Comparison of ENCODE assay signal across 8 cellular contexts in genomic region chr5:138752341-138752950, GRCh38. TPM values are rescaled to one million over a fixed set of nuclear protein-coding genes. Genes with fewer than 3 reads are reported as not detected.
DNase-seq lines count a peak whose midpoint lies in the region; ATAC-seq and TF ChIP-seq lines count a peak whose summit lies in the region.

No MANE protein-coding gene starts in this region.

- peak in 1 of 2 donors; percentile 43 for TF ChIP-seq POLR2A in thyroid gland (IDR thresholded peaks at IDR 0.05)

- H3K27ac ChIP-seq in DOHH2 (ENCODE audit: low read depth, low read length), result no peak overlapping the region
- H3K27ac ChIP-seq in brain microvascular endothelial cell, result peak overlapping the region; percentile 95
- peak overlapping the region; percentile 97 to 99 (median 99) for H3K27ac ChIP-seq in thyroid gland

- H2AFZ ChIP-seq in Loucy (ENCODE audit: low read length), result peak overlapping the region; percentile 92

- H3K4me3 ChIP-seq in DOHH2 (ENCODE audit: low read length) (peak overlapping the region; percentile 93), Loucy (ENCODE audit: low read length, poor library complexity, severe bottlenecking) (peak overlapping the region; percentile 81), brain microvascular endothelial cell (ENCODE audit: low read depth, low read length) (peak overlapping the region; percentile 90), thyroid gland (replicated peaks in 1 of 3) (peak overlapping the region; percentile 59 to 90 (median 86))

- no peak for ATAC-seq in HG03520 (IDR thresholded peaks at IDR 0.05; ENCODE audit: unreplicated experiment)

- H3K36me3 ChIP-seq in DOHH2 (ENCODE audit: control insufficient read depth, low read length), result no peaks in the 10 kb centered on the region
- no peaks in the 10 kb centered on the region for H3K36me3 ChIP-seq in Loucy (ENCODE audit: insufficient read depth, low read length)
- peaks cover 3% of the 10 kb centered on the region for H3K36me3 ChIP-seq in brain microvascular endothelial cell (replicated peaks)
- no peaks in the 10 kb centered on the region for H3K36me3 ChIP-seq in thyroid gland

- peak overlapping the region; percentile 98 for H3K4me2 ChIP-seq in DOHH2 (ENCODE audit: low read length)
- peak overlapping the region; percentile 82 for H3K4me2 ChIP-seq in Loucy (ENCODE audit: low read depth, low read length, poor library complexity, severe bottlenecking)

- H3K9me2 ChIP-seq in DOHH2 (replicated peaks; ENCODE audit: control insufficient read depth, low read length), result no peaks in the 10 kb centered on the region
- no peaks in the 10 kb centered on the region for H3K9me2 ChIP-seq in Loucy (replicated peaks; ENCODE audit: low read depth, low read length)

- H4K20me1 ChIP-seq in DOHH2 (ENCODE audit: control insufficient read depth, insufficient read depth, low read depth, low read length) (0 out of 2 replicates have a peak, but pooled peaks cover 8% of the 10 kb centered on the region), Loucy (ENCODE audit: insufficient read depth, low read length, poor library complexity, severe bottlenecking) (peaks cover 18% of the 10 kb centered on the region)

- H3K4me1 ChIP-seq in DOHH2 (ENCODE audit: control insufficient read depth, low read length) (peaks cover 16% of the 10 kb centered on the region), Loucy (ENCODE audit: insufficient read depth, low read length, poor library complexity, severe bottlenecking) (peaks cover 23% of the 10 kb centered on the region), thyroid gland (peaks cover 20% of the 10 kb centered on the region in 2 donors)

- H3K27me3 ChIP-seq in DOHH2 (ENCODE audit: control insufficient read depth, low read length) (peaks cover 25% of the 10 kb centered on the region), Loucy (ENCODE audit: insufficient read depth, low read length, poor library complexity, severe bottlenecking) (peaks cover 16% of the 10 kb centered on the region), brain microvascular endothelial cell (replicated peaks) (no peaks in the 10 kb centered on the region), thyroid gland (no peaks in the 10 kb centered on the region)

- H3K9me3 ChIP-seq in DOHH2 (ENCODE audit: control insufficient read depth, insufficient read depth, low read length) (no peaks in the 10 kb centered on the region), Loucy (ENCODE audit: insufficient read depth, low read depth, low read length) (no peaks in the 10 kb centered on the region), thyroid gland (no peaks in the 10 kb centered on the region)

- H3K79me2 ChIP-seq in DOHH2 (ENCODE audit: control insufficient read depth, low read length) (peaks cover 30% of the 10 kb centered on the region), Loucy (ENCODE audit: insufficient read depth, low read length) (peaks cover 28% of the 10 kb centered on the region)

- H3K9ac ChIP-seq in Loucy (ENCODE audit: low read depth, low read length, poor library complexity, severe bottlenecking), result peak overlapping the region; percentile 73

- peak; percentile 30 for TF ChIP-seq CTCF in DOHH2 (IDR thresholded peaks at IDR 0.05; ENCODE audit: low read depth, low read length, poor library complexity, severe bottlenecking)
- no peak for TF ChIP-seq CTCF in Loucy (conservative IDR thresholded peaks at IDR 0.05; ENCODE audit: low read length)
- TF ChIP-seq CTCF in brain microvascular endothelial cell (IDR thresholded peaks at IDR 0.05; ENCODE audit: low read depth, low read length, missing control alignments), result no peak
- no peak for TF ChIP-seq CTCF in thyroid gland (IDR thresholded peaks at IDR 0.05)

- no peak for DNase-seq in brain microvascular endothelial cell
- peak; percentile 68 for DNase-seq in left kidney (ENCODE audit: low read depth, low spot score)
- DNase-seq in thyroid gland, result peak; percentile 13 to 17
- DNase-seq in activated effector memory CD4-positive, alpha-beta T cell treated with anti-CD3 and anti-CD28 coated beads, Interleukin-2, amount 50 U/mL, for 16 hours, result no peak
- DNase-seq in HT-29 (ENCODE audit: low spot score), result no peak

- intact Hi-C loops in thyroid gland (cut with DNase I), result no loop called here

- H3F3A ChIP-seq in DOHH2 (ENCODE audit: control insufficient read depth, insufficient read depth) (peaks cover 2% of the 10 kb centered on the region; the same call in 1 of the 2 replicates), Loucy (ENCODE audit: low read depth) (no peaks in the 10 kb centered on the region)

- in situ Hi-C loops in brain microvascular endothelial cell (cut with HindIII; ENCODE audit: low pct_ligation_motif_present, low sequenced_read_pairs), result no loop called here

- WGBS in thyroid gland, 2 donors, result 25 to 31% methylated on average over 17 to 18 of the region's 18 CpGs

RNA-seq across cellular contexts. Expression of gene CTNNA1, which starts 0.8 kb away (rescaled TPM):
- 100 to 1,000 TPM; 256 to 405 (median 341) TPM for total RNA-seq in thyroid gland
- total RNA-seq in HT-29 (2014; rRNA removed; shearing (Covaris generic)), result 416 and 425 TPM in 2 replicates

Comparison
In these comparisons a context has a peak if more than half of its experiments do, and no peak if none do; other contexts are left out.
1. DNase-seq: peak in left kidney (single experiment) and thyroid gland (2 of 2); none in brain microvascular endothelial cell (single experiment), activated effector memory CD4-positive, alpha-beta T cell treated with anti-CD3 and anti-CD28 coated beads, Interleukin-2, amount 50 U/mL, for 16 hours (single experiment) and HT-29 (single experiment).
2. Peak in every context shown above with its lines, with median percentiles within 50 percentile points of each other: H3K4me3 ChIP-seq.